In the genomic region with DNA sequence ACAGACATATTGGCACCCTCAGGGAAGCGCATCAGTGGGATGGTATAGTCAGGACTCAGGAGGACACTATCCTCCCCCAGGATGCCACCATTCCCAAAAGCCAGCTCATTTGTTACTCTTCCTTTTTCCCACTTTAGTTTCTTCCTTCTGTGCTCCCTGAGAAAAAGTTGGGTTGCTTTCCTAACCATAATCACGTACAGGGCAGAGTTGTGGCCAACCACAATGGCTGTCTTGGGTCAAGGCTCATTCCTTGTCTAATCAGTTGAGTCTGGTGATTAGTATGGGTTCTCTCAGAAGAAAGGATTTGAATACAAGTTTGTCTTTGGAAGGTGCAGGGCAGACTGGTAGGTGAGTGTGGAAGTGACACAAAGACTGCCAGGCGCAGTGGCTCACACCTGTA, we compare ENCODE assay signal across 26 cellular contexts. TPM values are rescaled to one million over a fixed set of nuclear protein-coding genes. Genes with fewer than 3 reads are reported as not detected.
A peak's percentile ranks its signal among the peaks of the same experiment; 100 is the strongest.
DNase-seq lines count a peak whose midpoint lies in the region; ATAC-seq, FAIRE-seq and TF ChIP-seq lines count a peak whose summit lies in the region.
"Had no signal": no experiment of that assay in that cellular context is flagged by ENCODE, and none has a peak within 500 bp of the region (broad histone marks: within the 10 kb centered on the region; RNA-seq: fewer than 3 reads in every experiment).

No MANE protein-coding gene starts in this region.

- H3K56ac ChIP-seq in H1 (replicated peaks; ENCODE audit: insufficient read length, low read depth, low read length) = no peak overlapping the region

- intact Hi-C loops in Caco-2 (cut with micrococcal nuclease; ENCODE audit: unreplicated experiment) = no loop called here

- TF ChIP-seq POLR2A in H1 (IDR thresholded peaks at IDR 0.05; ENCODE audit: control extremely low read depth in 1 of 2, low read depth in 2 of 2, low read length in 2 of 2) = no peak

- no peak overlapping the region for H3K4me3 ChIP-seq in H1 (ENCODE audit: extremely low read depth in 1 of 4, insufficient read depth in 2 of 4, low read depth in 3 of 4, low read length in 4 of 4)
- H3K4me3 ChIP-seq in osteoblast (ENCODE audit: insufficient read depth, low read length) = no peak overlapping the region
- no peak overlapping the region for H3K4me3 ChIP-seq in Caco-2 (ENCODE audit: low read depth, low read length)
- H3K4me3 ChIP-seq: BLaER1, GM12878, MG63, PC-9, SJSA1 had no signal

- CTCF ChIA-PET in H1 (lab: Charles Lee; ENCODE audit: partially characterized antibody) (interaction anchor here (1.4 to 2.4 kb wide), 6 partner anchors 12 to 129 kb away, joined by 3 to 11 read pairs (median 5); no protein-coding TSS in a partner anchor), Caco-2 (lab: Charles Lee) (no interaction called here)

- no peak overlapping the region for H4K91ac ChIP-seq in H1 (replicated peaks; ENCODE audit: insufficient read length, low read length)

- WGBS in H1 (ENCODE audit: extremely low coverage in 1 of 2, insufficient coverage in 1 of 2, insufficient read length in 1 of 2, insufficient replicate concordance in 2 of 2, low coverage in 1 of 2, low lambda C conversion rate in 2 of 2, missing lambda C conversion rate in 1 of 2), 2 experiments = 88% methylated on average over 3 of the region's 3 CpGs; no CpG with 5 or more reads in 1 of the 2 experiments

- TF ChIP-seq EP300 in H1 (IDR thresholded peaks at IDR 0.05; ENCODE audit: borderline replicate concordance in 1 of 2, low read depth in 2 of 2, low read length in 2 of 2) = no peak

- no peaks in the 10 kb centered on the region for H3K27me3 ChIP-seq in H1 (replicated peaks in 1 of 4; ENCODE audit: control insufficient read depth in 3 of 4, extremely low read depth in 1 of 4, insufficient read depth in 3 of 4, low read length in 3 of 4)
- H3K27me3 ChIP-seq in osteoblast (ENCODE audit: insufficient read depth, low read length) = peaks cover 6% of the 10 kb centered on the region
- H3K27me3 ChIP-seq in Caco-2 (replicated peaks; ENCODE audit: control insufficient read depth, insufficient read depth, low read length) = no peaks in the 10 kb centered on the region
- H3K27me3 ChIP-seq: BLaER1, MG63, SJSA1 had no signal

- H3K79me1 ChIP-seq in H1 (ENCODE audit: low read depth, low read length) = no peaks in the 10 kb centered on the region

- peak overlapping the region; percentile 95 for H3K27ac ChIP-seq in VCaP
- H3K27ac ChIP-seq in H1 (ENCODE audit: low read depth, low read length) = no peak overlapping the region
- H3K27ac ChIP-seq in osteoblast (ENCODE audit: low read depth, low read length) = no peak overlapping the region
- H3K27ac ChIP-seq: BLaER1, PC-9, SJSA1 had no signal

- no peaks in the 10 kb centered on the region for H3K9me3 Mint-ChIP-seq in Caco-2 (ENCODE audit: unreplicated experiment)

- no peaks in the 10 kb centered on the region for H3K36me3 Mint-ChIP-seq in Caco-2 (ENCODE audit: insufficient read depth, unreplicated experiment)

- no peak overlapping the region for H3K9ac ChIP-seq in H1 (replicated peaks in 1 of 4; ENCODE audit: extremely low read depth in 1 of 4, low read depth in 3 of 4, low read length in 3 of 4)
- H3K9ac ChIP-seq: BLaER1 had no signal

- BruUV-seq in Caco-2 (replicated peaks; lab: Mats Ljungman, UMichigan) = no TSS peak

- no peak overlapping the region for H3K4me3 Mint-ChIP-seq in Caco-2 (ENCODE audit: unreplicated experiment)
- H3K4me3 Mint-ChIP-seq: CD4-positive, CD25-positive, alpha-beta regulatory T cell had no signal

- no peak overlapping the region for H2BK20ac ChIP-seq in H1 (ENCODE audit: low read length)

- H3K4me2 ChIP-seq in H1 (ENCODE audit: insufficient read depth in 1 of 2, low read depth in 2 of 2, low read length in 2 of 2) = no peak overlapping the region
- H3K4me2 ChIP-seq in osteoblast (ENCODE audit: insufficient read depth, low read length) = no peak overlapping the region
- H3K4me2 ChIP-seq: BLaER1, PC-9 had no signal

- no peak overlapping the region for H3K18ac ChIP-seq in H1 (ENCODE audit: extremely low read depth, low read length)

- TF ChIP-seq CTCF in VCaP (conservative IDR thresholded peaks at IDR 0.05) (no peak), H1 (IDR thresholded peaks at IDR 0.05; ENCODE audit: control extremely low read depth in 1 of 3, insufficient read depth in 1 of 3, low read depth in 1 of 3, low read length in 3 of 3) (no peak), osteoblast (IDR thresholded peaks at IDR 0.05; ENCODE audit: extremely low read depth, low read depth, low read length) (no peak), Caco-2 (IDR thresholded peaks at IDR 0.05; ENCODE audit: insufficient read depth in 1 of 2, low read depth in 1 of 2, low read length in 1 of 2, severe bottlenecking in 1 of 2, unreplicated experiment in 1 of 2) (no peak)

- peak; percentile 8 for DNase-seq in EL
- DNase-seq in H1 (ENCODE audit: low read depth in 1 of 2, low spot score in 2 of 2) = no peak
- peak; percentile 14 for DNase-seq in osteoblast (ENCODE audit: insufficient read length, low spot score, missing footprints)
- DNase-seq in retina = no peak
- DNase-seq in Caco-2 = no peak
- DNase-seq in dermis blood vessel endothelial cell = no peak
- DNase-seq: CD4-positive, CD25-positive, alpha-beta regulatory T cell; GDM1; KBM-7; MG63; NCI-H1105 treated with DMSO at 0.1 percent for 48 hours; NCI-H146; NCI-H1930; NCI-H446 treated with DMSO at 0.1 percent for 48 hours; NCI-H526; NCI-H82; NK-92 treated with Interleukin-12 subunit alpha and Interleukin-12 subunit beta, amount 100 ng/mL, for 24 hours; PC-9; Right ventricle myocardium superior; RPMI8226 had no signal

- H3K23ac ChIP-seq in H1 (ENCODE audit: insufficient read length) = peak overlapping the region; percentile 27

- H3K9me3 ChIP-seq in H1 (ENCODE audit: insufficient read depth in 2 of 2, low read depth in 1 of 2, low read length in 1 of 2) (no peaks in the 10 kb centered on the region), osteoblast (ENCODE audit: low read depth, low read length) (no peaks in the 10 kb centered on the region), Caco-2 (no peaks in the 10 kb centered on the region)
- H3K9me3 ChIP-seq: BLaER1, MG63, SJSA1 had no signal

- H2AFZ ChIP-seq in H1 (ENCODE audit: low read length) = no peak overlapping the region
- H2AFZ ChIP-seq in osteoblast (ENCODE audit: low read length) = no peak overlapping the region
- H2AFZ ChIP-seq: PC-9 had no signal

- H3K4ac ChIP-seq in H1 (replicated peaks; ENCODE audit: insufficient read length, low read depth, low read length) = no peak overlapping the region

- H3K23me2 ChIP-seq in H1 (ENCODE audit: low read depth, low read length) = no peaks in the 10 kb centered on the region

- no peak overlapping the region for H4K5ac ChIP-seq in H1 (ENCODE audit: insufficient read length, low read depth, low read length)

- H3K4me1 Mint-ChIP-seq in Caco-2 (ENCODE audit: low read depth, unreplicated experiment) = peaks cover 14% of the 10 kb centered on the region

- no peaks in the 10 kb centered on the region for H3K79me2 ChIP-seq in H1 (ENCODE audit: control insufficient read depth in 1 of 2, insufficient read depth in 2 of 2, low read length in 2 of 2)
- H3K79me2 ChIP-seq in osteoblast (ENCODE audit: insufficient read depth, low read length) = no peaks in the 10 kb centered on the region

- FAIRE-seq in H1 (lab: Jason Lieb, UNC) = no peak
- FAIRE-seq: GM12878 had no signal

- ATAC-seq in GM21423 (IDR thresholded peaks at IDR 0.05; ENCODE audit: unreplicated experiment) = no peak
- ATAC-seq: GM12878, HCT116 had no signal

- no peak overlapping the region for H2BK12ac ChIP-seq in H1 (ENCODE audit: low read depth, low read length)

- no peak for TF ChIP-seq RAD21 in H1 (IDR thresholded peaks at IDR 0.05 in 1 of 2, conservative IDR thresholded peaks at IDR 0.05 in 1 of 2; ENCODE audit: low read depth in 2 of 2, low read length in 2 of 2)

- H3K4me1 ChIP-seq in H1 (replicated peaks in 1 of 4; ENCODE audit: control insufficient read depth in 3 of 4, insufficient read depth in 4 of 4, low read length in 3 of 4) (no peaks in the 10 kb centered on the region), osteoblast (ENCODE audit: insufficient read depth, low read length) (no peaks in the 10 kb centered on the region), Caco-2 (peaks cover 21% of the 10 kb centered on the region)

- no peak overlapping the region for H2BK5ac ChIP-seq in H1 (ENCODE audit: low read depth, low read length)

- H2BK120ac ChIP-seq in H1 (replicated peaks; ENCODE audit: low read depth, low read length) = no peak overlapping the region

- H3K27ac Mint-ChIP-seq in Caco-2 (ENCODE audit: unreplicated experiment) = no peak overlapping the region
- H3K27ac Mint-ChIP-seq: CD4-positive, CD25-positive, alpha-beta regulatory T cell had no signal

- H4K8ac ChIP-seq in H1 (ENCODE audit: extremely low read depth, insufficient read depth, low read length) = no peak overlapping the region

- no peaks in the 10 kb centered on the region for H3K36me3 ChIP-seq in H1 (ENCODE audit: control insufficient read depth in 2 of 4, insufficient read depth in 4 of 4, low read length in 3 of 4)
- H3K36me3 ChIP-seq in osteoblast (ENCODE audit: insufficient read depth, low read length) = no peaks in the 10 kb centered on the region
- no peaks in the 10 kb centered on the region for H3K36me3 ChIP-seq in Caco-2 (ENCODE audit: control insufficient read depth, insufficient read depth, low read length)
- H3K36me3 ChIP-seq: BLaER1, MG63, SJSA1 had no signal

- POLR2A ChIA-PET in H1 (lab: Charles Lee; ENCODE audit: partially characterized antibody) = interaction anchor here (1.4 kb wide), 1 partner anchor 18 kb away, joined by 4 read pairs; no protein-coding TSS in a partner anchor
- POLR2A ChIA-PET in Caco-2 (lab: Charles Lee) = interaction anchor here (1.3 kb wide), 1 partner anchor 26 kb away, joined by 4 read pairs; the partner anchor contains the start of gene ATP6V1G1

- H4K20me1 ChIP-seq in H1 (replicated peaks in 1 of 2; ENCODE audit: control insufficient read depth in 1 of 2, insufficient read depth in 2 of 2, low read length in 2 of 2) = no peaks in the 10 kb centered on the region
- H4K20me1 ChIP-seq in osteoblast (ENCODE audit: insufficient read depth, low read length) = no peaks in the 10 kb centered on the region
- H4K20me1 ChIP-seq: BLaER1 had no signal

- H3K27me3 Mint-ChIP-seq in Caco-2 (ENCODE audit: insufficient read depth, unreplicated experiment) = no peaks in the 10 kb centered on the region

- H3K14ac ChIP-seq in H1 (ENCODE audit: insufficient read length) = no peak overlapping the region

- H2AK5ac ChIP-seq in H1 (ENCODE audit: low read depth, low read length) = no peak overlapping the region

- no peak overlapping the region for H2BK15ac ChIP-seq in H1 (ENCODE audit: low read length)

RNA-seq across cellular contexts. Expression of gene ATP6V1G1, which starts 26.6 kb away (rescaled TPM):
- total RNA-seq in H1 (2021; fragmentation: NEBNext Ultra II Directional; extraction: Animal tissue kit (Norgen Biotek cat#: 25700)) = 112 and 114 TPM in 2 replicates
- polyA plus RNA-seq in H1 (2011; rRNA removed) = 76.5 and 124 TPM in 2 replicates
- 161 TPM for polyA plus RNA-seq in H1 (2011; cell fraction: cytosol; rRNA removed)
- 39.4 TPM for polyA plus RNA-seq in H1 (2011; cell fraction: nucleus; rRNA removed)
- 105 to 131 TPM (median 109 TPM) in 4 replicates for polyA plus RNA-seq in H1 (2012, experiment 1 of 2)
- 41.0 TPM for polyA plus RNA-seq in H1 (2012, experiment 2 of 2)
- polyA plus RNA-seq in H1 (2013, experiment 1 of 2) = 191 TPM
- 191 TPM for polyA plus RNA-seq in H1 (2013, experiment 2 of 2)
- 32.3 and 41.7 TPM in 2 replicates for polyA minus RNA-seq in H1 (2011; rRNA and poly(A)+ RNA removed)
- polyA minus RNA-seq in H1 (2011; cell fraction: cytosol; rRNA and poly(A)+ RNA removed) = 53.4 TPM
- 37.1 TPM for polyA minus RNA-seq in H1 (2011; cell fraction: nucleus; rRNA and poly(A)+ RNA removed)
- total RNA-seq in osteoblast (89.6 and 98.8 TPM in 2 replicates), Caco-2 (2022) (143 and 147 TPM in 2 replicates), dermis blood vessel endothelial cell (119 and 176 TPM in 2 replicates)

RNA-seq across cellular contexts. Expression of gene TMEM268, which starts 50.1 kb away (rescaled TPM):
- 7.7 and 9.8 TPM in 2 replicates for total RNA-seq in H1 (2021; fragmentation: NEBNext Ultra II Directional; extraction: Animal tissue kit (Norgen Biotek cat#: 25700))
- 8.3 and 11.4 TPM in 2 replicates for polyA plus RNA-seq in H1 (2011; rRNA removed)
- polyA plus RNA-seq in H1 (2011; cell fraction: cytosol; rRNA removed) = 8.9 TPM
- 7.9 TPM for polyA plus RNA-seq in H1 (2011; cell fraction: nucleus; rRNA removed)
- 5.3 to 7.2 TPM (median 6.1 TPM) in 4 replicates for polyA plus RNA-seq in H1 (2012, experiment 1 of 2)
- polyA plus RNA-seq in H1 (2012, experiment 2 of 2) = 2.7 TPM
- 7.9 TPM for polyA plus RNA-seq in H1 (2013, experiment 1 of 2)
- 8.6 TPM for polyA plus RNA-seq in H1 (2013, experiment 2 of 2)
- polyA minus RNA-seq in H1 (2011; rRNA and poly(A)+ RNA removed) = 17.4 and 17.5 TPM in 2 replicates
- 6.2 TPM for polyA minus RNA-seq in H1 (2011; cell fraction: cytosol; rRNA and poly(A)+ RNA removed)
- polyA minus RNA-seq in H1 (2011; cell fraction: nucleus; rRNA and poly(A)+ RNA removed) = 9.9 TPM
- total RNA-seq in osteoblast = 12.3 and 13.8 TPM in 2 replicates
- 15.1 and 21.2 TPM in 2 replicates for total RNA-seq in Caco-2 (2022)
- 2.5 and 3.9 TPM in 2 replicates for total RNA-seq in dermis blood vessel endothelial cell

RNA-seq across cellular contexts. Expression of gene WHRN, which starts 55.7 kb away (rescaled TPM):
- 7.4 and 7.7 TPM in 2 replicates for total RNA-seq in H1 (2021; fragmentation: NEBNext Ultra II Directional; extraction: Animal tissue kit (Norgen Biotek cat#: 25700))
- 4.4 and 8.3 TPM in 2 replicates for polyA plus RNA-seq in H1 (2011; rRNA removed)
- polyA plus RNA-seq in H1 (2011; cell fraction: cytosol; rRNA removed) = 5.8 TPM
- 22.8 TPM for polyA plus RNA-seq in H1 (2011; cell fraction: nucleus; rRNA removed)
- polyA plus RNA-seq in H1 (2012, experiment 1 of 2) = 5.0 to 8.2 TPM (median 7.4 TPM) in 4 replicates
- 3.5 TPM for polyA plus RNA-seq in H1 (2012, experiment 2 of 2)
- 5.3 TPM for polyA plus RNA-seq in H1 (2013, experiment 1 of 2)
- polyA plus RNA-seq in H1 (2013, experiment 2 of 2) = 5.1 TPM
- polyA minus RNA-seq in H1 (2011; rRNA and poly(A)+ RNA removed) = 1.7 and 2.1 TPM in 2 replicates
- polyA minus RNA-seq in H1 (2011; cell fraction: cytosol; rRNA and poly(A)+ RNA removed) = 3.9 TPM
- polyA minus RNA-seq in H1 (2011; cell fraction: nucleus; rRNA and poly(A)+ RNA removed) = 11.9 TPM
- total RNA-seq in osteoblast (2.2 and 2.7 TPM in 2 replicates), Caco-2 (2022) (1.4 and 1.6 TPM in 2 replicates), dermis blood vessel endothelial cell (0.09 and 0.17 TPM in 2 replicates)

Comparison
In these comparisons a context has a peak if more than half of its experiments do, and no peak if none do; other contexts are left out.
1. DNase-seq: peak in EL (single experiment) and osteoblast (single experiment); none in H1 (0 of 2), retina (single experiment), Caco-2 (0 of 2) and dermis blood vessel endothelial cell (single experiment).